ENCODE assay signal across 14 cellular contexts in genomic region chrX:56800307-56800706, GRCh38.
DNase-seq lines count a peak whose midpoint lies in the region; ATAC-seq lines count a peak whose summit lies in the region.
"Had no signal": no experiment of that assay in that cellular context is flagged by ENCODE, and none has a peak within 500 bp of the region (broad histone marks: within the 10 kb centered on the region; RNA-seq: fewer than 3 reads in every experiment).

No MANE protein-coding gene starts in this region.

- CTCF ChIA-PET in activated CD8-positive, alpha-beta T cell treated with anti-CD3 and anti-CD28 coated beads, Interleukin-2, amount 10 ng/mL, durations not matched to agents 7 days and 5 days (lab: Charles Lee): no interaction called here

- H3K27me3 Mint-ChIP-seq in activated CD8-positive, alpha-beta T cell treated with anti-CD3 and anti-CD28 coated beads, Interleukin-2, amount 10 ng/mL, durations not matched to agents 7 days and 5 days (ENCODE audit: low read depth): no peaks in the 10 kb centered on the region
- peaks cover 0 to 9% (median 5%) of the 10 kb centered on the region in 3 donors for H3K27me3 Mint-ChIP-seq in immature natural killer cell (ENCODE audit: low read depth in 3 of 3)

- H3K9ac ChIP-seq in BLaER1 treated with 17β-estradiol and CSF1 and Interleukin-3, amounts not matched to agents 10 nM and 100 nM: peak overlapping the region in 2 of 11 experiments; percentile 13 to 25; a peak in 2 of 22 replicates

- POLR2A ChIA-PET in activated CD8-positive, alpha-beta T cell treated with anti-CD3 and anti-CD28 coated beads, Interleukin-2, amount 10 ng/mL, durations not matched to agents 7 days and 5 days (lab: Charles Lee): no interaction called here

- H3K4me1 Mint-ChIP-seq in activated CD8-positive, alpha-beta T cell treated with anti-CD3 and anti-CD28 coated beads, Interleukin-2, amount 10 ng/mL, durations not matched to agents 7 days and 5 days (ENCODE audit: low read depth): peaks cover 49% of the 10 kb centered on the region
- H3K4me1 Mint-ChIP-seq in immature natural killer cell: peaks cover 43 to 62% of the 10 kb centered on the region in 2 donors

- H3K36me3 Mint-ChIP-seq in activated CD8-positive, alpha-beta T cell treated with anti-CD3 and anti-CD28 coated beads, Interleukin-2, amount 10 ng/mL, durations not matched to agents 7 days and 5 days (ENCODE audit: low read depth): peaks cover 11% of the 10 kb centered on the region
- H3K36me3 Mint-ChIP-seq in immature natural killer cell: peaks cover 0 to 13% (median 4%) of the 10 kb centered on the region in 3 donors

- peaks cover 34 to 74% (median 52%) of the 10 kb centered on the region in 10 experiments for H3K4me1 ChIP-seq in BLaER1 treated with 17β-estradiol and CSF1 and Interleukin-3, amounts not matched to agents 10 nM and 100 nM
- no peaks in the 10 kb centered on the region for H3K4me1 ChIP-seq in aorta (ENCODE audit: control insufficient read depth in 1 of 2, insufficient read depth in 2 of 2, low read length in 2 of 2)
- H3K4me1 ChIP-seq: testis had no signal

- DNase-seq in D341Med (ENCODE audit: low spot score) (peak; percentile 1), immature natural killer cell (no peak), aorta (no peak), retina (no peak)
- no peak for DNase-seq in activated CD8-positive, alpha-beta T cell treated with anti-CD3 and anti-CD28 coated beads, Interleukin-2, amount 10 ng/mL, durations not matched to agents 7 days and 5 days
- no peak for DNase-seq in effector CD8-positive, alpha-beta T cell (lab: John Stamatoyannopoulos, UW)
- DNase-seq: DMS79, gastrocnemius medialis, NCI-H146, testis had no signal

- peak overlapping the region in 4 of 11 experiments; percentile 9 to 32 (median 21); a peak in 3 of 22 replicates for H3K27ac ChIP-seq in BLaER1 treated with 17β-estradiol and CSF1 and Interleukin-3, amounts not matched to agents 10 nM and 100 nM
- no peak overlapping the region for H3K27ac ChIP-seq in aorta (ENCODE audit: low read depth in 1 of 2, low read length in 2 of 2)
- H3K27ac ChIP-seq: epithelial cell of prostate, gastrocnemius medialis, right atrium auricular region, testis had no signal

- intact Hi-C loops in aorta (cut with DNase I): no loop called here

- H3K9me3 Mint-ChIP-seq in activated CD8-positive, alpha-beta T cell treated with anti-CD3 and anti-CD28 coated beads, Interleukin-2, amount 10 ng/mL, durations not matched to agents 7 days and 5 days (ENCODE audit: insufficient read depth): no peaks in the 10 kb centered on the region
- no peaks in the 10 kb centered on the region for H3K9me3 Mint-ChIP-seq in immature natural killer cell

- H3K9me3 ChIP-seq in BLaER1 treated with 17β-estradiol and CSF1 and Interleukin-3, amounts not matched to agents 10 nM and 100 nM (replicated peaks in 1 of 11): no peaks in the 10 kb centered on the region
- no peaks in the 10 kb centered on the region for H3K9me3 ChIP-seq in aorta (ENCODE audit: control insufficient read depth, low read length)
- H3K9me3 ChIP-seq: gastrocnemius medialis, right atrium auricular region, testis had no signal

- no peak overlapping the region for H3K4me3 Mint-ChIP-seq in activated CD8-positive, alpha-beta T cell treated with anti-CD3 and anti-CD28 coated beads, Interleukin-2, amount 10 ng/mL, durations not matched to agents 7 days and 5 days
- H3K4me3 Mint-ChIP-seq in immature natural killer cell: peak overlapping the region in 1 of 5 donors; percentile 64

- H4K20me1 ChIP-seq in BLaER1 treated with 17β-estradiol and CSF1 and Interleukin-3, amounts not matched to agents 10 nM and 100 nM: peaks cover 0 to 12% (median 0%) of the 10 kb centered on the region in 11 experiments; a peak in 5 of 22 replicates

- H3K36me3 ChIP-seq in BLaER1 treated with 17β-estradiol and CSF1 and Interleukin-3, amounts not matched to agents 10 nM and 100 nM: peaks cover 0 to 16% (median 0%) of the 10 kb centered on the region in 11 experiments; a peak in 2 of 22 replicates
- H3K36me3 ChIP-seq in aorta (ENCODE audit: control insufficient read depth in 1 of 2, insufficient read depth in 2 of 2, low read length in 1 of 2): no peaks in the 10 kb centered on the region
- H3K36me3 ChIP-seq: gastrocnemius medialis, right atrium auricular region had no signal

- WGBS in aorta, 2 donors: 63 to 89% methylated on average over 3 of the region's 3 CpGs

- H3K4me3 ChIP-seq in BLaER1 treated with 17β-estradiol and CSF1 and Interleukin-3, amounts not matched to agents 10 nM and 100 nM: no peak overlapping the region
- no peak overlapping the region for H3K4me3 ChIP-seq in aorta (ENCODE audit: low read length in 2 of 2)
- H3K4me3 ChIP-seq: gastrocnemius medialis, right atrium auricular region, testis had no signal

- no peak for ATAC-seq in activated CD8-positive, alpha-beta T cell treated with anti-CD3 and anti-CD28 coated beads, Interleukin-2, amount 10 ng/mL, durations not matched to agents 7 days and 5 days
- ATAC-seq in aorta (ENCODE audit: low FRiP score) (no peak), HG02798 (IDR thresholded peaks at IDR 0.05; ENCODE audit: poor library complexity, unreplicated experiment) (no peak)
- ATAC-seq: gastrocnemius medialis had no signal

- peak overlapping the region; percentile 41 to 71 (median 60) for H3K4me2 ChIP-seq in BLaER1 treated with 17β-estradiol and CSF1 and Interleukin-3, amounts not matched to agents 10 nM and 100 nM

- H3K27ac Mint-ChIP-seq in activated CD8-positive, alpha-beta T cell treated with anti-CD3 and anti-CD28 coated beads, Interleukin-2, amount 10 ng/mL, durations not matched to agents 7 days and 5 days: peak overlapping the region; percentile 91
- H3K27ac Mint-ChIP-seq in immature natural killer cell: peak overlapping the region in 5 of 6 donors; percentile 10 to 70 (median 49)

- H3K27me3 ChIP-seq in BLaER1 treated with 17β-estradiol and CSF1 and Interleukin-3, amounts not matched to agents 10 nM and 100 nM: peaks cover 0 to 16% (median 7%) of the 10 kb centered on the region in 11 experiments; a peak in 13 of 22 replicates
- no peaks in the 10 kb centered on the region for H3K27me3 ChIP-seq in aorta (ENCODE audit: control insufficient read depth in 1 of 2, insufficient read depth in 2 of 2, low read length in 1 of 2)
- H3K27me3 ChIP-seq: gastrocnemius medialis, right atrium auricular region, testis had no signal
